Comparison of ENCODE assay signal across 22 cellular contexts in genomic region chr12:93626160-93626559, GRCh38. TPM values are rescaled to one million over a fixed set of nuclear protein-coding genes. Genes with fewer than 3 reads are reported as not detected.
DNase-seq lines count a peak whose midpoint lies in the region; ATAC-seq, FAIRE-seq and TF ChIP-seq lines count a peak whose summit lies in the region.
"Had no signal": no experiment of that assay in that cellular context is flagged by ENCODE, and none has a peak within 500 bp of the region (broad histone marks: within the 10 kb centered on the region; RNA-seq: fewer than 3 reads in every experiment).

No MANE protein-coding gene starts in this region.

- no peaks in the 10 kb centered on the region for H3K36me3 Mint-ChIP-seq in astrocyte (ENCODE audit: low read depth, unreplicated experiment)
- H3K36me3 Mint-ChIP-seq: natural killer cell treated with Interleukin-12 subunit alpha and Interleukin-12 subunit beta and Interleukin-15 and Interleukin-18, amount 100 ng/mL, for 72 hours had no signal

- H3K9me3 Mint-ChIP-seq in astrocyte (ENCODE audit: unreplicated experiment): peaks cover 14% of the 10 kb centered on the region
- H3K9me3 Mint-ChIP-seq: natural killer cell treated with Interleukin-12 subunit alpha and Interleukin-12 subunit beta and Interleukin-15 and Interleukin-18, amount 100 ng/mL, for 72 hours had no signal

- H3K4me3 ChIP-seq in HEK293 (ENCODE audit: low read depth, low read length): no peak overlapping the region
- no peak overlapping the region for H3K4me3 ChIP-seq in astrocyte (ENCODE audit: insufficient read depth, low read depth, low read length)
- no peak overlapping the region for H3K4me3 ChIP-seq in smooth muscle cell
- H3K4me3 ChIP-seq: cardiac muscle cell, GM12878, MG63 had no signal

- H3K4me1 ChIP-seq in HEK293 (ENCODE audit: control insufficient read depth, insufficient read depth, low read length): no peaks in the 10 kb centered on the region
- peaks cover 30% of the 10 kb centered on the region for H3K4me1 ChIP-seq in astrocyte (ENCODE audit: insufficient read depth, low read length)
- no peaks in the 10 kb centered on the region for H3K4me1 ChIP-seq in foreskin keratinocyte
- H3K4me1 ChIP-seq in smooth muscle cell (ENCODE audit: low read depth): no peaks in the 10 kb centered on the region

- CTCF ChIA-PET in HEK293 (lab: Yijun Ruan, JAX): no interaction called here

- H3K36me3 ChIP-seq in HEK293 (ENCODE audit: control insufficient read depth in 2 of 2, insufficient read depth in 1 of 2, low read length in 2 of 2): no peaks in the 10 kb centered on the region
- H3K36me3 ChIP-seq in astrocyte (ENCODE audit: insufficient read depth, low read length): no peaks in the 10 kb centered on the region
- no peaks in the 10 kb centered on the region for H3K36me3 ChIP-seq in smooth muscle cell (ENCODE audit: low read depth)
- H3K36me3 ChIP-seq: cardiac muscle cell, MG63, WERI-Rb-1 had no signal

- no peaks in the 10 kb centered on the region for H3K27me3 ChIP-seq in astrocyte (ENCODE audit: insufficient read depth, low read length)
- H3K27me3 ChIP-seq in foreskin keratinocyte: no peaks in the 10 kb centered on the region
- no peaks in the 10 kb centered on the region for H3K27me3 ChIP-seq in smooth muscle cell (ENCODE audit: low read depth)
- H3K27me3 ChIP-seq: cardiac muscle cell, MG63 had no signal

- H3K27ac ChIP-seq in HEK293 (ENCODE audit: extremely low read depth, low read depth, low read length): no peak overlapping the region
- H3K27ac ChIP-seq in astrocyte (ENCODE audit: low read depth, low read length): peak overlapping the region; percentile 98
- H3K27ac ChIP-seq in foreskin keratinocyte: peak overlapping the region; percentile 98
- peak overlapping the region; percentile 95 for H3K27ac ChIP-seq in smooth muscle cell (ENCODE audit: low read depth)
- H3K27ac ChIP-seq: cardiac muscle cell, HL-60, WERI-Rb-1 had no signal

- FAIRE-seq in astrocyte (lab: Jason Lieb, UNC): no peak
- FAIRE-seq: endometrium, GM12878 had no signal

- H3K4me2 ChIP-seq in astrocyte (ENCODE audit: low read length): no peak overlapping the region
- peak overlapping the region; percentile 8 for H3K4me2 ChIP-seq in smooth muscle cell

- H3F3A ChIP-seq in smooth muscle cell (ENCODE audit: low read depth): no peaks in the 10 kb centered on the region

- peaks cover 17% of the 10 kb centered on the region for H3K4me1 Mint-ChIP-seq in astrocyte (ENCODE audit: low read depth, unreplicated experiment)
- H3K4me1 Mint-ChIP-seq: activated CD4-positive, alpha-beta T cell treated with anti-CD3 and anti-CD28 coated beads, Interleukin-2, amount 10 ng/mL, durations not matched to agents 7 days and 5 days had no signal

- ATAC-seq in foreskin keratinocyte (no peak), GM18858 (IDR thresholded peaks at IDR 0.05; ENCODE audit: unreplicated experiment) (no peak), HG03196 (IDR thresholded peaks at IDR 0.05; ENCODE audit: unreplicated experiment) (no peak)
- ATAC-seq: GM12878; left colon; natural killer cell treated with Interleukin-12 subunit alpha and Interleukin-12 subunit beta and Interleukin-15 and Interleukin-18, amount 100 ng/mL, for 72 hours had no signal

- DNase-seq in astrocyte (ENCODE audit: low read depth): peak; percentile 64
- peak; percentile 26 to 49 for DNase-seq in foreskin keratinocyte
- DNase-seq in smooth muscle cell (lab: John Stamatoyannopoulos, UW; ENCODE audit: unreplicated experiment): no peak
- no peak for DNase-seq in NAMALWA (ENCODE audit: low spot score)
- DNase-seq: activated CD4-positive, alpha-beta T cell treated with anti-CD3 and anti-CD28 coated beads, Interleukin-2, amount 10 ng/mL, durations not matched to agents 7 days and 5 days; activated CD8-positive, alpha-beta memory T cell treated with anti-CD3 and anti-CD28 coated beads, Interleukin-2, amount 50 U/mL, for 48 hours; head of caudate nucleus; left colon; MG63; midbrain; NCI-H146; NCI-H524; substantia nigra; WERI-Rb-1 had no signal

- H3K79me2 ChIP-seq in astrocyte (ENCODE audit: insufficient read depth, low read length) (no peaks in the 10 kb centered on the region), smooth muscle cell (ENCODE audit: low read depth) (no peaks in the 10 kb centered on the region)

- H3K9ac ChIP-seq in astrocyte (ENCODE audit: low read length) (no peak overlapping the region), smooth muscle cell (ENCODE audit: low read depth) (no peak overlapping the region)

- POLR2A ChIA-PET in HEK293 (lab: Yijun Ruan, JAX): no interaction called here

- H4K20me1 ChIP-seq in astrocyte (ENCODE audit: insufficient read depth, low read length) (no peaks in the 10 kb centered on the region), smooth muscle cell (ENCODE audit: low read depth) (no peaks in the 10 kb centered on the region)

- no peaks in the 10 kb centered on the region for H3K9me3 ChIP-seq in HEK293 (ENCODE audit: control insufficient read depth, insufficient read depth, low read depth, low read length)
- H3K9me3 ChIP-seq in astrocyte (ENCODE audit: insufficient read depth, low read depth, low read length): no peaks in the 10 kb centered on the region
- no peaks in the 10 kb centered on the region for H3K9me3 ChIP-seq in smooth muscle cell (replicated peaks; ENCODE audit: low read depth)

- TF ChIP-seq CTCF in HEK293 (tag by site-specific recombination; IDR thresholded peaks at IDR 0.05) (no peak), astrocyte (IDR thresholded peaks at IDR 0.05; ENCODE audit: insufficient read depth, low read depth, low read length) (no peak), foreskin keratinocyte (conservative IDR thresholded peaks at IDR 0.05) (no peak), smooth muscle cell (IDR thresholded peaks at IDR 0.05; ENCODE audit: borderline replicate concordance, insufficient read depth, poor library complexity, severe bottlenecking) (no peak)

- H3K4me3 Mint-ChIP-seq in astrocyte (ENCODE audit: unreplicated experiment): no peak overlapping the region
- H3K4me3 Mint-ChIP-seq: activated CD4-positive, alpha-beta T cell treated with anti-CD3 and anti-CD28 coated beads, Interleukin-2, amount 10 ng/mL, durations not matched to agents 7 days and 5 days; natural killer cell treated with Interleukin-12 subunit alpha and Interleukin-12 subunit beta and Interleukin-15 and Interleukin-18, amount 100 ng/mL, for 72 hours had no signal

- H3K27ac Mint-ChIP-seq in astrocyte (ENCODE audit: unreplicated experiment): peak overlapping the region; percentile 48
- H3K27ac Mint-ChIP-seq: activated CD4-positive, alpha-beta T cell treated with anti-CD3 and anti-CD28 coated beads, Interleukin-2, amount 10 ng/mL, durations not matched to agents 7 days and 5 days; natural killer cell treated with Interleukin-12 subunit alpha and Interleukin-12 subunit beta and Interleukin-15 and Interleukin-18, amount 100 ng/mL, for 72 hours had no signal

- no peaks in the 10 kb centered on the region for H3K27me3 Mint-ChIP-seq in astrocyte (ENCODE audit: low read depth, unreplicated experiment)
- H3K27me3 Mint-ChIP-seq: natural killer cell treated with Interleukin-12 subunit alpha and Interleukin-12 subunit beta and Interleukin-15 and Interleukin-18, amount 100 ng/mL, for 72 hours had no signal

- H2AFZ ChIP-seq in astrocyte (ENCODE audit: low read depth, low read length) (no peak overlapping the region), smooth muscle cell (ENCODE audit: low read depth) (peak overlapping the region; percentile 60)

- 59% methylated on average over 4 of the region's 4 CpGs for WGBS in smooth muscle cell (ENCODE audit: low lambda C conversion rate)

TF ChIP-seq in HEK293, 187 proteins besides CTCF, POLR2A, EP300 and RAD21 (continues in another document):
- peak; percentile 13; the same call in 1 of the 2 replicates for TF ChIP-seq ZNF398 (tag by site-specific recombination; IDR thresholded peaks at IDR 0.05)
- TF ChIP-seq ZNF26 (tag by site-specific recombination; IDR thresholded peaks at IDR 0.05): no peak
- TF ChIP-seq ZNF155 (tag by site-specific recombination; IDR thresholded peaks at IDR 0.05): no peak

RNA-seq across cellular contexts. Expression of gene CRADD, which starts 51.0 kb away (rescaled TPM):
- total RNA-seq in astrocyte (7.6 and 8.8 TPM in 2 replicates), foreskin keratinocyte (9.0 and 11.5 TPM in 2 replicates), smooth muscle cell (16.8 and 28.6 TPM in 2 replicates)
- polyA plus RNA-seq in foreskin keratinocyte (9.1 and 9.3 TPM in 2 replicates), smooth muscle cell (10.7 and 18.6 TPM in 2 replicates)

RNA-seq across cellular contexts. Expression of gene SOCS2, which starts 53.7 kb away (rescaled TPM):
- 2.6 and 6.4 TPM in 2 replicates for total RNA-seq in astrocyte
- 18.1 and 24.8 TPM in 2 replicates for total RNA-seq in foreskin keratinocyte
- 15.1 and 15.2 TPM in 2 replicates for polyA plus RNA-seq in foreskin keratinocyte
- 18.6 and 20.1 TPM in 2 replicates for total RNA-seq in smooth muscle cell
- polyA plus RNA-seq in smooth muscle cell: 4.9 and 10.8 TPM in 2 replicates

Comparison
In these comparisons a context has a peak if more than half of its experiments do, and no peak if none do; other contexts are left out.
1. DNase-seq: peak in astrocyte (single experiment) and foreskin keratinocyte (2 of 2); none in smooth muscle cell (single experiment) and NAMALWA (single experiment).